Comparison of ENCODE assay signal across 1 cellular context in genomic region chr19:55467236-55468053, GRCh38.
TF ChIP-seq lines count a peak whose summit lies in the region.

No MANE protein-coding gene starts in this region.

TF ChIP-seq in GM23338, 12 proteins besides CTCF, POLR2A, EP300 and RAD21 (continued from another document):
- no peak for TF ChIP-seq REST (IDR thresholded peaks at IDR 0.05; ENCODE audit: unreplicated experiment)
- no peak for TF ChIP-seq JUNB (IDR thresholded peaks at IDR 0.05; ENCODE audit: unreplicated experiment)
- TF ChIP-seq EZH2phosphoT487 (IDR thresholded peaks at IDR 0.05; ENCODE audit: unreplicated experiment) = no peak
- no peak for TF ChIP-seq EZH2 (IDR thresholded peaks at IDR 0.05; ENCODE audit: low read depth, unreplicated experiment)
- TF ChIP-seq POLR2AphosphoS5 (IDR thresholded peaks at IDR 0.05; ENCODE audit: low read depth) = no peak
- TF ChIP-seq ETS1 (IDR thresholded peaks at IDR 0.05) = no peak
- TF ChIP-seq CREB1 (CRISPR knock-in tag; IDR thresholded peaks at IDR 0.05; ENCODE audit: low read depth) = no peak
- TF ChIP-seq ZNF331 (CRISPR knock-in tag; IDR thresholded peaks at IDR 0.05; ENCODE audit: low read depth) = no peak
